Comparison of ENCODE assay signal across 9 cellular contexts in genomic region chr11:46920709-46921108, GRCh38. TPM values are rescaled to one million over a fixed set of nuclear protein-coding genes. Genes with fewer than 3 reads are reported as not detected.
DNase-seq lines count a peak whose midpoint lies in the region; ATAC-seq and TF ChIP-seq lines count a peak whose summit lies in the region.
"Had no signal": no experiment of that assay in that cellular context is flagged by ENCODE, and none has a peak within 500 bp of the region (broad histone marks: within the 10 kb centered on the region; RNA-seq: fewer than 3 reads in every experiment).

No MANE protein-coding gene starts in this region.

- H3K4me1 ChIP-seq in vagina (peaks cover 30% of the 10 kb centered on the region), Karpas-422 (ENCODE audit: low read length) (peaks cover 49% of the 10 kb centered on the region)

- no peaks in the 10 kb centered on the region for H4K20me1 ChIP-seq in Karpas-422 (ENCODE audit: insufficient read depth, low read depth, low read length)

- H3K4me2 ChIP-seq in Karpas-422 (ENCODE audit: low read depth, low read length, poor library complexity, severe bottlenecking), result no peak overlapping the region

- TF ChIP-seq POLR2A in vagina (IDR thresholded peaks at IDR 0.05), result no peak

- H3K9me2 ChIP-seq in Karpas-422 (replicated peaks; ENCODE audit: insufficient read depth, low read length), result no peaks in the 10 kb centered on the region

- no peaks in the 10 kb centered on the region for H3K79me2 ChIP-seq in Karpas-422 (ENCODE audit: low read length)

- H3K27me3 ChIP-seq in vagina (no peaks in the 10 kb centered on the region), Karpas-422 (ENCODE audit: low read length) (no peaks in the 10 kb centered on the region)

- H3K27ac ChIP-seq in vagina (peak overlapping the region; percentile 42), Karpas-422 (ENCODE audit: low read length) (no peak overlapping the region)
- H3K27ac ChIP-seq: 22Rv1 had no signal

- intact Hi-C loops in vagina (cut with DNase I), result no loop called here

- H3K36me3 ChIP-seq in vagina (no peaks in the 10 kb centered on the region), Karpas-422 (ENCODE audit: insufficient read depth, low read length) (no peaks in the 10 kb centered on the region)

- ATAC-seq in GM19324 (IDR thresholded peaks at IDR 0.05; ENCODE audit: low FRiP score, unreplicated experiment), result no peak

- H3K9ac ChIP-seq in Karpas-422 (ENCODE audit: low read length), result no peak overlapping the region

- no peak overlapping the region for H2AFZ ChIP-seq in Karpas-422 (ENCODE audit: low read length)

- H3K4me3 ChIP-seq in epithelial cell of esophagus (ENCODE audit: low read length) (no peak overlapping the region), vagina (no peak overlapping the region), Karpas-422 (ENCODE audit: low read length) (no peak overlapping the region)

- TF ChIP-seq CTCF in epithelial cell of esophagus (IDR thresholded peaks at IDR 0.05; ENCODE audit: insufficient read depth, low read depth, low read length, missing control alignments) (no peak), vagina (IDR thresholded peaks at IDR 0.05) (no peak)

- H3K9me3 ChIP-seq in vagina (no peaks in the 10 kb centered on the region), Karpas-422 (ENCODE audit: low read length) (no peaks in the 10 kb centered on the region)

- peak; percentile 23 for DNase-seq in NCI-H2196 (lab: John Stamatoyannopoulos, UW; ENCODE audit: unreplicated experiment)
- DNase-seq in NCI-H2196 treated with DMSO at 0.1 percent for 48 hours (lab: John Stamatoyannopoulos, UW; ENCODE audit: unreplicated experiment), result no peak
- peak; percentile 97 for DNase-seq in epithelial cell of esophagus (ENCODE audit: low read depth)
- peak; percentile 22 for DNase-seq in midbrain (lab: John Stamatoyannopoulos, UW)
- DNase-seq in vagina (ENCODE audit: extremely low spot score in 2 of 2), result no peak
- no peak for DNase-seq in Karpas-422
- DNase-seq in SKM-1 treated with dmso at 0.1 percent for 144 hours (lab: John Stamatoyannopoulos, UW; ENCODE audit: unreplicated experiment), result no peak

RNA-seq across cellular contexts. Expression of gene LRP4, which starts 2.4 kb away (rescaled TPM):
- total RNA-seq in vagina, result 10.1 TPM
- 2.6 and 3.9 TPM in 2 replicates for total RNA-seq in Karpas-422 (2014; rRNA removed; shearing (Covaris generic); ENCODE audit: low replicate concordance)

RNA-seq across cellular contexts. Expression of gene CSTPP1, which starts 15.9 kb away (rescaled TPM):
- total RNA-seq in vagina, result 30.7 TPM
- total RNA-seq in Karpas-422 (2014; rRNA removed; shearing (Covaris generic); ENCODE audit: low replicate concordance), result 61.1 and 78.4 TPM in 2 replicates

Comparison
In these comparisons a context has a peak if more than half of its experiments do, and no peak if none do; other contexts are left out.
1. DNase-seq: peak in NCI-H2196 (single experiment), epithelial cell of esophagus (single experiment) and midbrain (single experiment); none in NCI-H2196 treated with DMSO at 0.1 percent for 48 hours (single experiment), vagina (0 of 2), Karpas-422 (single experiment) and SKM-1 treated with dmso at 0.1 percent for 144 hours (single experiment).